ENCODE assay signal across 21 cellular contexts in genomic region chr3:52393131-52393807, GRCh38. TPM values are rescaled to one million over a fixed set of nuclear protein-coding genes. Genes with fewer than 3 reads are reported as not detected.
DNase-seq lines count a peak whose midpoint lies in the region; ATAC-seq and TF ChIP-seq lines count a peak whose summit lies in the region.
"Had no signal": no experiment of that assay in that cellular context is flagged by ENCODE, and none has a peak within 500 bp of the region (broad histone marks: within the 10 kb centered on the region; RNA-seq: fewer than 3 reads in every experiment).

No MANE protein-coding gene starts in this region.

- H3K27me3 ChIP-seq in left ventricle myocardium inferior (ENCODE audit: low read depth): no peaks in the 10 kb centered on the region
- H3K27me3 ChIP-seq: BE2C had no signal

- H3K27ac ChIP-seq in left ventricle myocardium inferior (replicated peaks): no peak overlapping the region

- DNase-seq in left ventricle myocardium inferior: peak; percentile 9
- DNase-seq in left cardiac atrium: no peak
- peak; percentile 67 for DNase-seq in NCI-H146 (lab: John Stamatoyannopoulos, UW)
- no peak for DNase-seq in endothelial cell (ENCODE audit: low spot score)
- DNase-seq in posterior vena cava (ENCODE audit: low spot score): peak; percentile 59
- no peak for DNase-seq in activated CD4-positive, CD25-positive, alpha-beta regulatory T cell (lab: John Stamatoyannopoulos, UW)
- DNase-seq in NCI-H446 treated with DMSO at 0.1 percent for 48 hours (lab: John Stamatoyannopoulos, UW): no peak
- no peak for DNase-seq in head of caudate nucleus
- DNase-seq: BE2C; Calu3; CD4-positive, CD25-positive, alpha-beta regulatory T cell; GF-D8; HFFc6; KG1; NCI-H1105 treated with DMSO at 0.1 percent for 48 hours; NCI-H2029; NCI-H2171 treated with DMSO at 0.1 percent for 48 hours; NCI-H510A; NCI-H82; SHP77; SK-N-SH had no signal

- no peaks in the 10 kb centered on the region for H3K4me1 ChIP-seq in left ventricle myocardium inferior
- H3K4me1 ChIP-seq: BE2C had no signal

- no peaks in the 10 kb centered on the region for H3K36me3 Mint-ChIP-seq in endothelial cell (ENCODE audit: low read depth, unreplicated experiment)

- H3K4me3 Mint-ChIP-seq in endothelial cell (ENCODE audit: unreplicated experiment): peak overlapping the region; percentile 48
- H3K4me3 Mint-ChIP-seq: CD4-positive, CD25-positive, alpha-beta regulatory T cell; HFFc6 had no signal

- no peak overlapping the region for H3K27ac Mint-ChIP-seq in endothelial cell (ENCODE audit: unreplicated experiment)
- H3K27ac Mint-ChIP-seq: HFFc6 had no signal

- peaks cover 33% of the 10 kb centered on the region for H3K36me3 ChIP-seq in left ventricle myocardium inferior
- H3K36me3 ChIP-seq: BE2C had no signal

- H3K4me3 ChIP-seq in left ventricle myocardium inferior: no peak overlapping the region

- ATAC-seq in left cardiac atrium: no peak

- H3K9me3 Mint-ChIP-seq in endothelial cell (ENCODE audit: unreplicated experiment): no peaks in the 10 kb centered on the region
- H3K9me3 Mint-ChIP-seq: CD4-positive, CD25-positive, alpha-beta regulatory T cell; HFFc6 had no signal

- no peaks in the 10 kb centered on the region for H3K9me3 ChIP-seq in left ventricle myocardium inferior (replicated peaks)
- H3K9me3 ChIP-seq: BE2C, SK-N-SH had no signal

- peaks cover 15% of the 10 kb centered on the region for H3K27me3 Mint-ChIP-seq in endothelial cell (ENCODE audit: unreplicated experiment)
- H3K27me3 Mint-ChIP-seq: CD4-positive, CD25-positive, alpha-beta regulatory T cell had no signal

- no peaks in the 10 kb centered on the region for H3K4me1 Mint-ChIP-seq in endothelial cell (ENCODE audit: unreplicated experiment)
- H3K4me1 Mint-ChIP-seq: CD4-positive, CD25-positive, alpha-beta regulatory T cell had no signal

- intact Hi-C loops in left ventricle myocardium inferior (cut with micrococcal nuclease) (no loop called here), left cardiac atrium (cut with DNase I) (no loop called here), posterior vena cava (cut with DNase I) (no loop called here), head of caudate nucleus (cut with DNase I) (no loop called here)

- TF ChIP-seq CTCF in left ventricle myocardium inferior (IDR thresholded peaks at IDR 0.05; ENCODE audit: borderline replicate concordance) (no peak), endothelial cell (IDR thresholded peaks at IDR 0.05; ENCODE audit: unreplicated experiment) (no peak)

RNA-seq across cellular contexts. Expression of gene BAP1, which starts 16.5 kb away (rescaled TPM):
- 54.2 TPM for total RNA-seq in left ventricle myocardium inferior
- total RNA-seq in left cardiac atrium: 10 to 100 TPM; 52.6 to 62.4 TPM
- 118 TPM for total RNA-seq in endothelial cell (ENCODE audit: unreplicated experiment)
- 10 to 100 TPM; 53.0 to 55.1 TPM for total RNA-seq in posterior vena cava

RNA-seq across cellular contexts. Expression of gene PHF7, which starts 17.2 kb away (rescaled TPM):
- total RNA-seq in left ventricle myocardium inferior (16.8 TPM), left cardiac atrium (10 to 100 TPM; 13.1 to 16.0 TPM), endothelial cell (ENCODE audit: unreplicated experiment) (15.9 TPM), posterior vena cava (1 to 10 TPM; 6.4 to 9.2 TPM)

RNA-seq across cellular contexts. Expression of gene SEMA3G, which starts 51.6 kb away (rescaled TPM):
- total RNA-seq in left ventricle myocardium inferior (9.2 TPM), left cardiac atrium (10 to 100 TPM; 13.7 to 19.9 TPM), endothelial cell (ENCODE audit: unreplicated experiment) (175 TPM), posterior vena cava (10 to 100 TPM; 12.4 to 17.7 TPM)
- total RNA-seq: HFFc6 had no signal

Comparison
In these comparisons a context has a peak if more than half of its experiments do, and no peak if none do; other contexts are left out.
1. DNase-seq: peak in left ventricle myocardium inferior (single experiment), NCI-H146 (single experiment) and posterior vena cava (single experiment); none in left cardiac atrium (single experiment), endothelial cell (single experiment), activated CD4-positive, CD25-positive, alpha-beta regulatory T cell (0 of 4), NCI-H446 treated with DMSO at 0.1 percent for 48 hours (single experiment) and head of caudate nucleus (0 of 42).